1 cellular context compared by ENCODE assay signal in the genomic region with DNA sequence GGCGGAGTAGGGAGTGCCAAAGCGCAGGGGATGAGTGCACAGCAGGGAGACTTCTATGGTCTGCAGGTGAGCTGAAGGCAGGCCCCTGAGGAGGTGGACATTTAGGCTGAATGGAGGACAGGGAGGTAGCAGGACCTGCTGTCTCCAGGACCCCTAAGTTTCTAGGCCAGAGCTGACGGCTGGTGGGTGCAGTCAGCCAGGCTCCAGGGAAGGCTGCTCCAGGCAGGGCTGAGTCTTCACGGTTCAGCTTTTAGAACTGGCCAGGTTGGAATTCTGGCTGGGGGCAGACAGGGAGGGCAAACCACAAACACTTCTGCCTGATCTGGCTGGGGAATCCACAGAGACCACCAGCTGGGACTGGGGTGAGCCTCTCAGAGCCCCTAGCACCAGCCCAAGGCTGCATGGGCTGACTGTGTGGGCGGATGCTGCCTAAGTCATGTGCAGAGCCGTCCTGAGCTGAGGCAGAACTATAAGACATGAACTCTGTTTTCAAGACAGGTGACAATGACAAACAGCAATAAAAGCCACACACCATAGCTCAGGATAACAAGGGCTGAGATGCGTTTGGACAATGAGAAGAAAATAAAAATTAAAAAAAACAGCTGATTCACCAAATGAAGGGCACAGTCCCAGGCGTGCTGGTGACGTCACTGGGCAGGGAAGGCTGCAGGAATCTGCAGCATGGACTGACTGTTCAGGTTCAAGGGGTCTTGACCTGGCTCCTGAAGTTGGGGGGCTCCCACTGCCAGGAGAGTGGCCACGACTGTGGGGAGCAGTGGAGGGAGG.
TF ChIP-seq lines count a peak whose summit lies in the region.

No MANE protein-coding gene starts in this region.

TF ChIP-seq in A549, 52 proteins besides CTCF, POLR2A, EP300 and RAD21 (continued from another document):
- TF ChIP-seq, protein P1, sequence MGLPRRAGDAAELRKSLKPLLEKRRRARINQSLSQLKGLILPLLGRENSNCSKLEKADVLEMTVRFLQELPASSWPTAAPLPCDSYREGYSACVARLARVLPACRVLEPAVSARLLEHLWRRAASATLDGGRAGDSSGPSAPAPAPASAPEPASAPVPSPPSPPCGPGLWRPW (IDR thresholded peaks at IDR 0.05): no peak
- TF ChIP-seq HEYL (CRISPR knock-in tag; IDR thresholded peaks at IDR 0.05): 0 out of 2 replicates have a peak, but pooled peaks have one; percentile 17
- TF ChIP-seq ZSCAN20 (CRISPR knock-in tag; IDR thresholded peaks at IDR 0.05): no peak
- 0 out of 2 replicates have a peak, but pooled peaks have one; percentile 16 for TF ChIP-seq FOXS1 (CRISPR knock-in tag; IDR thresholded peaks at IDR 0.05)
- TF ChIP-seq FOSL2 (IDR thresholded peaks at IDR 0.05): no peak
- TF ChIP-seq FOSL2 (CRISPR knock-in tag; IDR thresholded peaks at IDR 0.05): peak; percentile 49; the same call in 1 of the 2 replicates
- TF ChIP-seq FOSB (CRISPR knock-in tag; IDR thresholded peaks at IDR 0.05): 0 out of 2 replicates have a peak, but pooled peaks have one; percentile 21
